ENCODE assay signal across 1 cellular context in the genomic region with DNA sequence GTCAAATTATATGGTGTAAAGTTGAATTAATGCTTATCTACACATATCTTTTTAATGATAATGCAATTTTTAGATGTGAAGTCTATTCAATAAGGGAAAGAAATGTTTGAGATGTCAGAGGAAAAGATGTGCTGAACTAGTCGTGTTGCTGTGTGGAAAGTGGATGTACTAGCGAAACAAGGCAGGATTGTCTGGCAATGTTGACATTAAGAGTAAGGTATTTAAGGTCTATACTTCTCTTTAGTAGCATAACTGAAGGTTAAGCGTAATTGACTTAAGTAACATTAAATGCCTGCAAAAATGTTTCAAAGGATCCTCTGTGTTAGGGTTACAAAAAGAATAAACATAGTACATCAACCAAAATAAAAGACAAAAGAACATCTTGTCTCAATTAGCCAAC.
TF ChIP-seq lines count a peak whose summit lies in the region.

No MANE protein-coding gene starts in this region.

TF ChIP-seq in HepG2, 621 proteins besides CTCF, POLR2A, EP300 and RAD21 (continued from another document):
- TF ChIP-seq, protein P1, sequence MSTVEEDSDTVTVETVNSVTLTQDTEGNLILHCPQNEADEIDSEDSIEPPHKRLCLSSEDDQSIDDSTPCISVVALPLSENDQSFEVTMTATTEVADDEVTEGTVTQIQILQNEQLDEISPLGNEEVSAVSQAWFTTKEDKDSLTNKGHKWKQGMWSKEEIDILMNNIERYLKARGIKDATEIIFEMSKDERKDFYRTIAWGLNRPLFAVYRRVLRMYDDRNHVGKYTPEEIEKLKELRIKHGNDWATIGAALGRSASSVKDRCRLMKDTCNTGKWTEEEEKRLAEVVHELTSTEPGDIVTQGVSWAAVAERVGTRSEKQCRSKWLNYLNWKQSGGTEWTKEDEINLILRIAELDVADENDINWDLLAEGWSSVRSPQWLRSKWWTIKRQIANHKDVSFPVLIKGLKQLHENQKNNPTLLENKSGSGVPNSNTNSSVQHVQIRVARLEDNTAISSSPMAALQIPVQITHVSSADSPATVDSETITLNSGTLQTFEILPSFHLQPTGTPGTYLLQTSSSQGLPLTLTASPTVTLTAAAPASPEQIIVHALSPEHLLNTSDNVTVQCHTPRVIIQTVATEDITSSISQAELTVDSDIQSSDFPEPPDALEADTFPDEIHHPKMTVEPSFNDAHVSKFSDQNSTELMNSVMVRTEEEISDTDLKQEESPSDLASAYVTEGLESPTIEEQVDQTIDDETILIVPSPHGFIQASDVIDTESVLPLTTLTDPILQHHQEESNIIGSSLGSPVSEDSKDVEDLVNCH (CRISPR knock-in tag; IDR thresholded peaks at IDR 0.05) = no peak
- TF ChIP-seq TEAD3 (CRISPR knock-in tag; optimal IDR thresholded peaks at IDR 0.05; ENCODE audit: borderline replicate concordance) (peak; percentile 34), NFYB (CRISPR knock-in tag; IDR thresholded peaks at IDR 0.05) (no peak), ARNT2 (CRISPR knock-in tag; IDR thresholded peaks at IDR 0.05; ENCODE audit: low read depth) (no peak), HOXA5 (CRISPR knock-in tag; IDR thresholded peaks at IDR 0.05) (no peak), ZNF766 (CRISPR knock-in tag; IDR thresholded peaks at IDR 0.05; ENCODE audit: borderline replicate concordance) (no peak), NONO (IDR thresholded peaks at IDR 0.05) (no peak), NONO (CRISPR knock-in tag; conservative IDR thresholded peaks at IDR 0.05) (no peak), ZSCAN30 (CRISPR knock-in tag; IDR thresholded peaks at IDR 0.05) (no peak), SP4 (CRISPR knock-in tag; IDR thresholded peaks at IDR 0.05) (no peak), CC2D1A (CRISPR knock-in tag; IDR thresholded peaks at IDR 0.05) (no peak), ZNF24 (IDR thresholded peaks at IDR 0.05) (no peak), ATF7 (IDR thresholded peaks at IDR 0.05) (no peak), ATF7 (CRISPR knock-in tag; IDR thresholded peaks at IDR 0.05) (no peak), ZC3H4 (CRISPR knock-in tag; IDR thresholded peaks at IDR 0.05; ENCODE audit: borderline replicate concordance) (no peak), HMG20A (CRISPR knock-in tag; IDR thresholded peaks at IDR 0.05; ENCODE audit: borderline replicate concordance) (peak; percentile 52; the same call in 1 of the 2 replicates), CENPX (CRISPR knock-in tag; IDR thresholded peaks at IDR 0.05) (no peak), ZNF772 (CRISPR knock-in tag; IDR thresholded peaks at IDR 0.05) (no peak), KLF13 (CRISPR knock-in tag; IDR thresholded peaks at IDR 0.05) (no peak), FOXA3 (CRISPR knock-in tag; IDR thresholded peaks at IDR 0.05) (peak; percentile 65; the same call in 1 of the 2 replicates), NFIB (CRISPR knock-in tag; IDR thresholded peaks at IDR 0.05; ENCODE audit: borderline replicate concordance) (no peak), ZNF749 (CRISPR knock-in tag; IDR thresholded peaks at IDR 0.05; ENCODE audit: borderline replicate concordance) (no peak), NFIC (IDR thresholded peaks at IDR 0.05; ENCODE audit: low read length) (no peak)
- TF ChIP-seq, protein P2, sequence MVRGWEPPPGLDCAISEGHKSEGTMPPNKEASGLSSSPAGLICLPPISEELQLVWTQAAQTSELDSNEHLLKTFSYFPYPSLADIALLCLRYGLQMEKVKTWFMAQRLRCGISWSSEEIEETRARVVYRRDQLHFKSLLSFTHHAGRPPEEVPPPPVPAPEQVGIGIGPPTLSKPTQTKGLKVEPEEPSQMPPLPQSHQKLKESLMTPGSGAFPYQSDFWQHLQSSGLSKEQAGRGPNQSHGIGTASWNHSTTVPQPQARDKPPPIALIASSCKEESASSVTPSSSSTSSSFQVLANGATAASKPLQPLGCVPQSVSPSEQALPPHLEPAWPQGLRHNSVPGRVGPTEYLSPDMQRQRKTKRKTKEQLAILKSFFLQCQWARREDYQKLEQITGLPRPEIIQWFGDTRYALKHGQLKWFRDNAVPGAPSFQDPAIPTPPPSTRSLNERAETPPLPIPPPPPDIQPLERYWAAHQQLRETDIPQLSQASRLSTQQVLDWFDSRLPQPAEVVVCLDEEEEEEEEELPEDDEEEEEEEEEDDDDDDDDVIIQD (CRISPR knock-in tag; IDR thresholded peaks at IDR 0.05; ENCODE audit: low read depth) = no peak
- TF ChIP-seq, protein P3, sequence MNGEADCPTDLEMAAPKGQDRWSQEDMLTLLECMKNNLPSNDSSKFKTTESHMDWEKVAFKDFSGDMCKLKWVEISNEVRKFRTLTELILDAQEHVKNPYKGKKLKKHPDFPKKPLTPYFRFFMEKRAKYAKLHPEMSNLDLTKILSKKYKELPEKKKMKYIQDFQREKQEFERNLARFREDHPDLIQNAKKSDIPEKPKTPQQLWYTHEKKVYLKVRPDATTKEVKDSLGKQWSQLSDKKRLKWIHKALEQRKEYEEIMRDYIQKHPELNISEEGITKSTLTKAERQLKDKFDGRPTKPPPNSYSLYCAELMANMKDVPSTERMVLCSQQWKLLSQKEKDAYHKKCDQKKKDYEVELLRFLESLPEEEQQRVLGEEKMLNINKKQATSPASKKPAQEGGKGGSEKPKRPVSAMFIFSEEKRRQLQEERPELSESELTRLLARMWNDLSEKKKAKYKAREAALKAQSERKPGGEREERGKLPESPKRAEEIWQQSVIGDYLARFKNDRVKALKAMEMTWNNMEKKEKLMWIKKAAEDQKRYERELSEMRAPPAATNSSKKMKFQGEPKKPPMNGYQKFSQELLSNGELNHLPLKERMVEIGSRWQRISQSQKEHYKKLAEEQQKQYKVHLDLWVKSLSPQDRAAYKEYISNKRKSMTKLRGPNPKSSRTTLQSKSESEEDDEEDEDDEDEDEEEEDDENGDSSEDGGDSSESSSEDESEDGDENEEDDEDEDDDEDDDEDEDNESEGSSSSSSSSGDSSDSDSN (CRISPR knock-in tag; IDR thresholded peaks at IDR 0.05) = no peak
- TF ChIP-seq, protein P4, sequence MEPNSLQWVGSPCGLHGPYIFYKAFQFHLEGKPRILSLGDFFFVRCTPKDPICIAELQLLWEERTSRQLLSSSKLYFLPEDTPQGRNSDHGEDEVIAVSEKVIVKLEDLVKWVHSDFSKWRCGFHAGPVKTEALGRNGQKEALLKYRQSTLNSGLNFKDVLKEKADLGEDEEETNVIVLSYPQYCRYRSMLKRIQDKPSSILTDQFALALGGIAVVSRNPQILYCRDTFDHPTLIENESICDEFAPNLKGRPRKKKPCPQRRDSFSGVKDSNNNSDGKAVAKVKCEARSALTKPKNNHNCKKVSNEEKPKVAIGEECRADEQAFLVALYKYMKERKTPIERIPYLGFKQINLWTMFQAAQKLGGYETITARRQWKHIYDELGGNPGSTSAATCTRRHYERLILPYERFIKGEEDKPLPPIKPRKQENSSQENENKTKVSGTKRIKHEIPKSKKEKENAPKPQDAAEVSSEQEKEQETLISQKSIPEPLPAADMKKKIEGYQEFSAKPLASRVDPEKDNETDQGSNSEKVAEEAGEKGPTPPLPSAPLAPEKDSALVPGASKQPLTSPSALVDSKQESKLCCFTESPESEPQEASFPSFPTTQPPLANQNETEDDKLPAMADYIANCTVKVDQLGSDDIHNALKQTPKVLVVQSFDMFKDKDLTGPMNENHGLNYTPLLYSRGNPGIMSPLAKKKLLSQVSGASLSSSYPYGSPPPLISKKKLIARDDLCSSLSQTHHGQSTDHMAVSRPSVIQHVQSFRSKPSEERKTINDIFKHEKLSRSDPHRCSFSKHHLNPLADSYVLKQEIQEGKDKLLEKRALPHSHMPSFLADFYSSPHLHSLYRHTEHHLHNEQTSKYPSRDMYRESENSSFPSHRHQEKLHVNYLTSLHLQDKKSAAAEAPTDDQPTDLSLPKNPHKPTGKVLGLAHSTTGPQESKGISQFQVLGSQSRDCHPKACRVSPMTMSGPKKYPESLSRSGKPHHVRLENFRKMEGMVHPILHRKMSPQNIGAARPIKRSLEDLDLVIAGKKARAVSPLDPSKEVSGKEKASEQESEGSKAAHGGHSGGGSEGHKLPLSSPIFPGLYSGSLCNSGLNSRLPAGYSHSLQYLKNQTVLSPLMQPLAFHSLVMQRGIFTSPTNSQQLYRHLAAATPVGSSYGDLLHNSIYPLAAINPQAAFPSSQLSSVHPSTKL (CRISPR knock-in tag; IDR thresholded peaks at IDR 0.05) = peak; percentile 50; the same call in 1 of the 2 replicates
- TF ChIP-seq, protein P5, sequence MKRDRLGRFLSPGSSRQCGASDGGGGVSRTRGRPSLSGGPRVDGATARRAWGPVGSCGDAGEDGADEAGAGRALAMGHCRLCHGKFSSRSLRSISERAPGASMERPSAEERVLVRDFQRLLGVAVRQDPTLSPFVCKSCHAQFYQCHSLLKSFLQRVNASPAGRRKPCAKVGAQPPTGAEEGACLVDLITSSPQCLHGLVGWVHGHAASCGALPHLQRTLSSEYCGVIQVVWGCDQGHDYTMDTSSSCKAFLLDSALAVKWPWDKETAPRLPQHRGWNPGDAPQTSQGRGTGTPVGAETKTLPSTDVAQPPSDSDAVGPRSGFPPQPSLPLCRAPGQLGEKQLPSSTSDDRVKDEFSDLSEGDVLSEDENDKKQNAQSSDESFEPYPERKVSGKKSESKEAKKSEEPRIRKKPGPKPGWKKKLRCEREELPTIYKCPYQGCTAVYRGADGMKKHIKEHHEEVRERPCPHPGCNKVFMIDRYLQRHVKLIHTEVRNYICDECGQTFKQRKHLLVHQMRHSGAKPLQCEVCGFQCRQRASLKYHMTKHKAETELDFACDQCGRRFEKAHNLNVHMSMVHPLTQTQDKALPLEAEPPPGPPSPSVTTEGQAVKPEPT (CRISPR knock-in tag; IDR thresholded peaks at IDR 0.05; ENCODE audit: low read depth) = no peak
- TF ChIP-seq, protein P6, sequence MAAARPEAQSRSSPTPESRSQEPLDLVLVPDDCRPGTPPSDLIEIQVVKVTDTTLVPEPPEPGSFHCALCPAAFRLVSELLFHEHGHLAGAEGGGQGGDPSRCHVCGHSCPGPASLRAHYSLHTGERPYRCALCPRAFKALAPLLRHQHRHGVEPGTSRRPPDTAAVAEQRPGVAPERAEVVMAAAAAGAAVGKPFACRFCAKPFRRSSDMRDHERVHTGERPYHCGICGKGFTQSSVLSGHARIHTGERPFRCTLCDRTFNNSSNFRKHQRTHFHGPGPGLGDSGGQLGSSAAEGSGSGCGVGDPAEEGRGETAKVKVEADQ (CRISPR knock-in tag; IDR thresholded peaks at IDR 0.05; ENCODE audit: borderline replicate concordance) = no peak
- TF ChIP-seq, protein P7, sequence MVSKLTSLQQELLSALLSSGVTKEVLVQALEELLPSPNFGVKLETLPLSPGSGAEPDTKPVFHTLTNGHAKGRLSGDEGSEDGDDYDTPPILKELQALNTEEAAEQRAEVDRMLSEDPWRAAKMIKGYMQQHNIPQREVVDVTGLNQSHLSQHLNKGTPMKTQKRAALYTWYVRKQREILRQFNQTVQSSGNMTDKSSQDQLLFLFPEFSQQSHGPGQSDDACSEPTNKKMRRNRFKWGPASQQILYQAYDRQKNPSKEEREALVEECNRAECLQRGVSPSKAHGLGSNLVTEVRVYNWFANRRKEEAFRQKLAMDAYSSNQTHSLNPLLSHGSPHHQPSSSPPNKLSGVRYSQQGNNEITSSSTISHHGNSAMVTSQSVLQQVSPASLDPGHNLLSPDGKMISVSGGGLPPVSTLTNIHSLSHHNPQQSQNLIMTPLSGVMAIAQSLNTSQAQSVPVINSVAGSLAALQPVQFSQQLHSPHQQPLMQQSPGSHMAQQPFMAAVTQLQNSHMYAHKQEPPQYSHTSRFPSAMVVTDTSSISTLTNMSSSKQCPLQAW (CRISPR knock-in tag; IDR thresholded peaks at IDR 0.05) = no peak
